ENCODE assay signal across 31 cellular contexts in the genomic region with DNA sequence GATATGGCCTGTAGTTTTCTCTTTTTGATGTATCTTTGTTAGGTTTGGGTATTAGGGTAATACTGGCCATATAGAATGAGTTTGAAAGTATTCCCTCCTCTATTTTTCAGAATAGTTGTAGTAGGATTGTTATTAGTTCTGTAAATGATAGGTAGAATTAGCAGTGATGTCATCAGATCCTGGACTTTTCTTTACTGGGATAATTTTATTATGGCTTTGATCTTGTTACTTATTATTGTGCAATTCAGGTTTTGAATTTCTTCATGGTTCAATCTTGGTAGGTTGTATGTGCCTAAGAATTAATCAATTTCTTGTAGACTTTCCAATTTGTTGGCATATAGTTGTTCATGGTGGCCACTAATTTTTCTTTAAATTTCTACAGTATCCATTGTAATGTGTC.
DNase-seq lines count a peak whose midpoint lies in the region; ATAC-seq, FAIRE-seq and TF ChIP-seq lines count a peak whose summit lies in the region.
"Had no signal": no experiment of that assay in that cellular context is flagged by ENCODE, and none has a peak within 500 bp of the region (broad histone marks: within the 10 kb centered on the region; RNA-seq: fewer than 3 reads in every experiment).

No MANE protein-coding gene starts in this region.

- FAIRE-seq in HepG2 (lab: Jason Lieb, UNC) = no peak
- FAIRE-seq: A204.1, A549, D721Med had no signal

- TF ChIP-seq EP300 in HepG2 (IDR thresholded peaks at IDR 0.05; ENCODE audit: low read depth in 2 of 2, low read length in 2 of 2) (no peak), HepG2 (CRISPR knock-in tag; IDR thresholded peaks at IDR 0.05; ENCODE audit: borderline replicate concordance) (no peak)

- no peaks in the 10 kb centered on the region for H3K79me1 ChIP-seq in IMR-90 (ENCODE audit: low read depth in 1 of 2, low read length in 2 of 2)

- no peak overlapping the region for H4K5ac ChIP-seq in IMR-90 (ENCODE audit: low read depth, low read length)

- POLR2A ChIA-PET in HepG2 (lab: Yijun Ruan, JAX) = no interaction called here
- POLR2A ChIA-PET in IMR-90 (lab: Charles Lee; ENCODE audit: unreplicated experiment) = no interaction called here

- no peak overlapping the region for H2AFZ ChIP-seq in HepG2 (ENCODE audit: low read length)
- H2AFZ ChIP-seq in IMR-90 (replicated peaks; ENCODE audit: low read length, poor library complexity) = no peak overlapping the region

- H3K4me2 ChIP-seq in HepG2 (ENCODE audit: low read depth, low read length) (no peak overlapping the region), IMR-90 (ENCODE audit: low read depth, low read length) (no peak overlapping the region)
- H3K4me2 ChIP-seq: A549; BLaER1; BLaER1 treated with 17β-estradiol and CSF1 and Interleukin-3, amounts not matched to agents 10 nM and 100 nM had no signal

- H4K91ac ChIP-seq in IMR-90 (ENCODE audit: insufficient read depth, low read depth, low read length) = no peak overlapping the region

- H3K23ac ChIP-seq in IMR-90 (ENCODE audit: low read depth, low read length) = no peak overlapping the region

- CTCF ChIA-PET in HepG2 (lab: Yijun Ruan, JAX; ENCODE audit: low intra/inter-chr PET ratio, low total read pairs) = no interaction called here
- CTCF ChIA-PET in IMR-90 (lab: Yijun Ruan, JAX) = no interaction called here

- TF ChIP-seq POLR2A in HepG2 (IDR thresholded peaks at IDR 0.05; ENCODE audit: insufficient read depth in 1 of 2, low read depth in 2 of 2, low read length in 2 of 2) (no peak), right lobe of liver (IDR thresholded peaks at IDR 0.05) (no peak), IMR-90 (IDR thresholded peaks at IDR 0.05; ENCODE audit: low read depth, low read length) (no peak)

- H3K56ac ChIP-seq in IMR-90 (ENCODE audit: extremely low read depth, insufficient read depth, low read length) = no peak overlapping the region

- H2AK5ac ChIP-seq in IMR-90 (ENCODE audit: low read depth, low read length) = no peak overlapping the region

- no peak overlapping the region for H2BK120ac ChIP-seq in IMR-90 (ENCODE audit: low read depth, low read length)

- BruUV-seq in HepG2 (replicated peaks; lab: Mats Ljungman, UMichigan) (no TSS peak), IMR-90 (replicated peaks; lab: Mats Ljungman, UMichigan) (no TSS peak)

- H3K4ac ChIP-seq in IMR-90 (ENCODE audit: low read depth, low read length) = no peak overlapping the region

- H3K27ac ChIP-seq in HepG2 (ENCODE audit: extremely low read length, insufficient read depth, low read length) (no peak overlapping the region), right lobe of liver (no peak overlapping the region), IMR-90 (ENCODE audit: insufficient read depth, low read length) (no peak overlapping the region)
- H3K27ac ChIP-seq: 22Rv1; A549; BLaER1; BLaER1 treated with 17β-estradiol and CSF1 and Interleukin-3, amounts not matched to agents 10 nM and 100 nM; C4-2B had no signal

- no peaks in the 10 kb centered on the region for H3K9me1 ChIP-seq in IMR-90 (ENCODE audit: insufficient read depth, low read length)

- DNase-seq in HepG2 (ENCODE audit: low spot score) = no peak
- DNase-seq in right lobe of liver = no peak
- no peak for DNase-seq in IMR-90
- no peak for DNase-seq in NCI-H1092 (lab: John Stamatoyannopoulos, UW)
- DNase-seq: 8988T; ACHN; AML-193; BE2C; C1 segment of cervical spinal cord; Caco-2; Calu3; CD4-positive, alpha-beta memory T cell; CD4-positive, alpha-beta T cell; CD4-positive, CD25-positive, alpha-beta regulatory T cell; CD8-positive, alpha-beta memory T cell; CD8-positive, alpha-beta T cell; COR-L47; DMS 273 treated with DMSO at 0.1 percent for 48 hours; DMS153; DMS53; DMS79; DMS79 treated with DMSO at 0.1 percent for 48 hours; DND-41; EL had no signal

- no peak overlapping the region for H2BK15ac ChIP-seq in IMR-90 (ENCODE audit: low read depth, low read length)

- H2AK9ac ChIP-seq in IMR-90 (replicated peaks; ENCODE audit: low read depth, low read length, poor library complexity) = no peak overlapping the region

- H3K27me3 ChIP-seq in HepG2 (ENCODE audit: control insufficient read depth in 1 of 2, insufficient read depth in 2 of 2, low read length in 2 of 2) = no peaks in the 10 kb centered on the region; a peak in 1 of 5 replicates
- H3K27me3 ChIP-seq in right lobe of liver = no peaks in the 10 kb centered on the region
- no peaks in the 10 kb centered on the region for H3K27me3 ChIP-seq in IMR-90 (ENCODE audit: control insufficient read depth, insufficient read depth, low read length)
- H3K27me3 ChIP-seq: BE2C; BLaER1; BLaER1 treated with 17β-estradiol and CSF1 and Interleukin-3, amounts not matched to agents 10 nM and 100 nM had no signal

- H3K14ac ChIP-seq in IMR-90 (replicated peaks; ENCODE audit: low read depth, low read length) = no peak overlapping the region

- dilution Hi-C loops in IMR-90 (cut with HindIII; ENCODE audit: low sequenced_read_pairs, unreplicated experiment) = no loop called here

- no peak overlapping the region for H3K4me3 ChIP-seq in HepG2 (replicated peaks in 1 of 3; ENCODE audit: insufficient read depth in 1 of 3, low read depth in 2 of 3, low read length in 3 of 3)
- H3K4me3 ChIP-seq in right lobe of liver = no peak overlapping the region
- H3K4me3 ChIP-seq in IMR-90 (ENCODE audit: insufficient read depth, low read depth, low read length) = no peak overlapping the region
- H3K4me3 ChIP-seq: A549; BLaER1; BLaER1 treated with 17β-estradiol and CSF1 and Interleukin-3, amounts not matched to agents 10 nM and 100 nM had no signal

- H3K9me3 ChIP-seq in HepG2 (ENCODE audit: low read length) = peaks cover 79% of the 10 kb centered on the region
- H3K9me3 ChIP-seq in right lobe of liver = no peaks in the 10 kb centered on the region
- H3K9me3 ChIP-seq in IMR-90 (ENCODE audit: control insufficient read depth, insufficient read depth, low read length) = no peaks in the 10 kb centered on the region
- H3K9me3 ChIP-seq: BE2C; BLaER1; BLaER1 treated with 17β-estradiol and CSF1 and Interleukin-3, amounts not matched to agents 10 nM and 100 nM had no signal

- no peaks in the 10 kb centered on the region for H3K79me2 ChIP-seq in HepG2 (ENCODE audit: insufficient read depth, low read length)

- TF ChIP-seq RAD21 in HepG2 (CRISPR knock-in tag; IDR thresholded peaks at IDR 0.05) = no peak
- no peak for TF ChIP-seq RAD21 in IMR-90 (IDR thresholded peaks at IDR 0.05; ENCODE audit: low read length)

- TF ChIP-seq CTCF in HepG2 (CRISPR knock-in tag; IDR thresholded peaks at IDR 0.05) = no peak
- TF ChIP-seq CTCF in right lobe of liver (IDR thresholded peaks at IDR 0.05) = no peak
- TF ChIP-seq CTCF in IMR-90 (conservative IDR thresholded peaks at IDR 0.05; ENCODE audit: low read depth, low read length) = no peak

- H3K9ac ChIP-seq in HepG2 (ENCODE audit: insufficient read depth, low read depth, low read length) (no peak overlapping the region), IMR-90 (ENCODE audit: low read depth, low read length) (no peak overlapping the region)
- H3K9ac ChIP-seq: BLaER1; BLaER1 treated with 17β-estradiol and CSF1 and Interleukin-3, amounts not matched to agents 10 nM and 100 nM had no signal

- intact Hi-C loops in HepG2 (cut with micrococcal nuclease; ENCODE audit: unreplicated experiment) (no loop called here), right lobe of liver (cut with DNase I) (no loop called here), IMR-90 (cut with micrococcal nuclease) (no loop called here)

- H4K8ac ChIP-seq in IMR-90 (ENCODE audit: low read depth in 2 of 2, low read length in 2 of 2) = no peak overlapping the region

- in situ Hi-C loops in HepG2 (cut with HindIII; ENCODE audit: extremely low pct_ligation_motif_present, low pct_unique_long_range_greater_than_20kb) = no loop called here
- in situ Hi-C loops in IMR-90 (cut with MboI; ENCODE audit: low sequenced_read_pairs) = no loop called here

- H2BK20ac ChIP-seq in IMR-90 (ENCODE audit: low read depth, low read length) = no peak overlapping the region

- H3K4me1 ChIP-seq in HepG2 (ENCODE audit: insufficient read depth, low read length) (no peaks in the 10 kb centered on the region), right lobe of liver (no peaks in the 10 kb centered on the region), IMR-90 (ENCODE audit: control insufficient read depth, insufficient read depth, low read length) (no peaks in the 10 kb centered on the region)
- H3K4me1 ChIP-seq: A549; BE2C; BLaER1; BLaER1 treated with 17β-estradiol and CSF1 and Interleukin-3, amounts not matched to agents 10 nM and 100 nM; Caco-2 had no signal

- H4K20me1 ChIP-seq in HepG2 (ENCODE audit: insufficient read depth, low read length) = no peaks in the 10 kb centered on the region
- no peaks in the 10 kb centered on the region for H4K20me1 ChIP-seq in IMR-90 (ENCODE audit: insufficient read depth, low read length)
- H4K20me1 ChIP-seq: BLaER1; BLaER1 treated with 17β-estradiol and CSF1 and Interleukin-3, amounts not matched to agents 10 nM and 100 nM had no signal

- H3K36me3 ChIP-seq in HepG2 (replicated peaks in 1 of 2; ENCODE audit: control insufficient read depth in 1 of 2, insufficient read depth in 2 of 2, low read length in 2 of 2) = no peaks in the 10 kb centered on the region
- H3K36me3 ChIP-seq in right lobe of liver = no peaks in the 10 kb centered on the region
- H3K36me3 ChIP-seq in IMR-90 (ENCODE audit: control insufficient read depth, insufficient read depth, low read length) = no peaks in the 10 kb centered on the region
- H3K36me3 ChIP-seq: BE2C; BLaER1; BLaER1 treated with 17β-estradiol and CSF1 and Interleukin-3, amounts not matched to agents 10 nM and 100 nM had no signal

- H2BK5ac ChIP-seq in IMR-90 (ENCODE audit: low read depth, low read length, poor library complexity, severe bottlenecking) = no peak overlapping the region

- no peak for ATAC-seq in HepG2
- no peak for ATAC-seq in right lobe of liver
- no peak for ATAC-seq in IMR-90 (ENCODE audit: low read depth)
- ATAC-seq: A549; CD8-positive, alpha-beta T cell had no signal

- no peak overlapping the region for H3K18ac ChIP-seq in IMR-90 (ENCODE audit: low read depth, low read length)

TF ChIP-seq in HepG2, 621 proteins besides CTCF, POLR2A, EP300 and RAD21 (continues in another document):
- TF ChIP-seq CEBPG (CRISPR knock-in tag; IDR thresholded peaks at IDR 0.05) = no peak
- peak; percentile 55; the same call in 1 of the 2 replicates for TF ChIP-seq CEBPB (IDR thresholded peaks at IDR 0.05; ENCODE audit: borderline replicate concordance, low read depth, low read length)
- TF ChIP-seq GPN1 (CRISPR knock-in tag; IDR thresholded peaks at IDR 0.05; ENCODE audit: borderline replicate concordance) = no peak
- TF ChIP-seq SIX1 (CRISPR knock-in tag; IDR thresholded peaks at IDR 0.05; ENCODE audit: borderline replicate concordance) = no peak

TF ChIP-seq in IMR-90, 13 proteins besides CTCF, POLR2A, EP300 and RAD21 (continues in another document):
- TF ChIP-seq USF2 (IDR thresholded peaks at IDR 0.05; ENCODE audit: low read depth, low read length) (no peak), RFX5 (IDR thresholded peaks at IDR 0.05; ENCODE audit: low read depth, low read length) (no peak)
